In genomic region chr1:95023399-95024050, GRCh38 we compare ENCODE assay signal across 11 cellular contexts. TPM values are rescaled to one million over a fixed set of nuclear protein-coding genes. Genes with fewer than 3 reads are reported as not detected.
DNase-seq lines count a peak whose midpoint lies in the region; ATAC-seq and TF ChIP-seq lines count a peak whose summit lies in the region.
"Had no signal": no experiment of that assay in that cellular context is flagged by ENCODE, and none has a peak within 500 bp of the region (broad histone marks: within the 10 kb centered on the region; RNA-seq: fewer than 3 reads in every experiment).

No MANE protein-coding gene starts in this region.

- TF ChIP-seq CTCF in brain (conservative IDR thresholded peaks at IDR 0.05): no peak
- TF ChIP-seq CTCF in left ventricle myocardium inferior (IDR thresholded peaks at IDR 0.05; ENCODE audit: borderline replicate concordance): no peak

- DNase-seq in H4 (ENCODE audit: low spot score) (peak; percentile 17), left ventricle myocardium inferior (no peak), superior temporal gyrus (ENCODE audit: extremely low spot score) (no peak), activated gamma-delta T cell treated with Interleukin-2 at 50 U/mL for 16 hours (no peak), SKM-1 treated with dmso at 0.1 percent for 144 hours (lab: John Stamatoyannopoulos, UW; ENCODE audit: unreplicated experiment) (no peak)
- DNase-seq: activated naive CD4-positive, alpha-beta T cell treated with Interleukin-2 at 50 U/mL for 16 hours; spleen; stimulated activated naive CD8-positive, alpha-beta T cell treated with anti-CD3 and anti-CD28 coated beads, Interleukin-15, amount 100 ng/mL, for 72 hours had no signal

- H3K9me3 Mint-ChIP-seq in brain: peaks cover 3 to 18% (median 4%) of the 10 kb centered on the region in 5 experiments
- H3K9me3 Mint-ChIP-seq: stimulated activated naive CD8-positive, alpha-beta T cell treated with anti-CD3 and anti-CD28 coated beads, Interleukin-15, amount 100 ng/mL, for 72 hours had no signal

- H3K27me3 ChIP-seq in left ventricle myocardium inferior (ENCODE audit: low read depth) (no peaks in the 10 kb centered on the region), stomach smooth muscle (ENCODE audit: control insufficient read depth in 1 of 2, insufficient read depth in 2 of 2, low read length in 2 of 2) (no peaks in the 10 kb centered on the region)
- H3K27me3 ChIP-seq: spleen had no signal

- H3K9me3 ChIP-seq in left ventricle myocardium inferior (replicated peaks): peaks cover 10% of the 10 kb centered on the region
- H3K9me3 ChIP-seq in stomach smooth muscle (ENCODE audit: control insufficient read depth in 2 of 2, low read length in 2 of 2): peaks cover 0 to 4% of the 10 kb centered on the region in 2 donors

- peaks cover 35% of the 10 kb centered on the region for H3K4me1 Mint-ChIP-seq in brain
- H3K4me1 Mint-ChIP-seq: stimulated activated naive CD8-positive, alpha-beta T cell treated with anti-CD3 and anti-CD28 coated beads, Interleukin-15, amount 100 ng/mL, for 72 hours had no signal

- H3K27me3 Mint-ChIP-seq in brain: peaks cover 3% of the 10 kb centered on the region
- H3K27me3 Mint-ChIP-seq: stimulated activated naive CD8-positive, alpha-beta T cell treated with anti-CD3 and anti-CD28 coated beads, Interleukin-15, amount 100 ng/mL, for 72 hours had no signal

- intact Hi-C loops in left ventricle myocardium inferior (cut with micrococcal nuclease): no loop called here

- no peak for ATAC-seq in GM21390 (IDR thresholded peaks at IDR 0.05; ENCODE audit: unreplicated experiment)
- ATAC-seq: stimulated activated naive CD8-positive, alpha-beta T cell treated with anti-CD3 and anti-CD28 coated beads, Interleukin-15, amount 100 ng/mL, for 72 hours had no signal

- peaks cover 18% of the 10 kb centered on the region for H3K36me3 ChIP-seq in left ventricle myocardium inferior
- peaks cover 0 to 2% of the 10 kb centered on the region in 2 donors for H3K36me3 ChIP-seq in stomach smooth muscle (ENCODE audit: control insufficient read depth in 2 of 2, insufficient read depth in 2 of 2, low read length in 2 of 2)

- H3K4me3 Mint-ChIP-seq in brain: peak overlapping the region in 2 of 5 experiments; percentile 4 to 30
- H3K4me3 Mint-ChIP-seq: stimulated activated naive CD8-positive, alpha-beta T cell treated with anti-CD3 and anti-CD28 coated beads, Interleukin-15, amount 100 ng/mL, for 72 hours had no signal

- H3K27ac ChIP-seq in left ventricle myocardium inferior (replicated peaks) (peak overlapping the region; percentile 57), stomach smooth muscle (ENCODE audit: low read length) (peak overlapping the region; percentile 38)

- H3K4me1 ChIP-seq in left ventricle myocardium inferior: peaks cover 39% of the 10 kb centered on the region
- H3K4me1 ChIP-seq in stomach smooth muscle (ENCODE audit: control insufficient read depth, insufficient read depth, low read length): peaks cover 14% of the 10 kb centered on the region

- peaks cover 46% of the 10 kb centered on the region for H3K36me3 Mint-ChIP-seq in brain

- no peak overlapping the region for H3K4me3 ChIP-seq in left ventricle myocardium inferior
- no peak overlapping the region for H3K4me3 ChIP-seq in stomach smooth muscle (ENCODE audit: low read length in 2 of 2)
- H3K4me3 ChIP-seq: spleen had no signal

- peak overlapping the region; percentile 41 to 96 (median 84) for H3K27ac Mint-ChIP-seq in brain

- H3K9ac ChIP-seq in stomach smooth muscle (ENCODE audit: low read length in 2 of 2): no peak overlapping the region

RNA-seq across cellular contexts. Expression of gene ALG14, which starts 49.2 kb away (rescaled TPM):
- 1.4 and 1.7 TPM in 2 replicates for total RNA-seq in H4 (2014; rRNA removed; shearing (Covaris generic))
- 4.0 TPM for polyA plus RNA-seq in brain (ENCODE audit: insufficient read depth, low read depth, low replicate concordance)
- 2.6 TPM for total RNA-seq in left ventricle myocardium inferior
